Comparison of ENCODE assay signal across 18 cellular contexts in the genomic region with DNA sequence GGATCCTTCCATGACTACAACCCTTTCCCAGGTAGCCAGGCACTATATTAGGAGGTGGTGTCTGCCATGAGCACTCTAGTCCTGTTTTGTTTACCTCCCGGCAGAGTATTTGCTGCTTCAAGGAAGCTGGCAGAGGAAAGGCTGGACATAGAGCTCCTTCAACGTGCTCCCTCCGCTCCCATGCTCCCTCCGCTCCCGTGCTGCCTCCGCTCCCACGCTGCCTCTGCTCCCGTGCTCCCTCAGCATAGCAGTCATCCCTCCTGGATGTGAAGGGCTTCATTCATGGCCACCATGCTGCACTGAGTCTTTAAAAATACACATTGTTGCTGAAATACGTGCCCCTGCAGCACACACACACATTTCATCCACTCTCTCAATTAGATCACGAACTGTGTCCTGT.
A peak's percentile ranks its signal among the peaks of the same experiment; 100 is the strongest.
DNase-seq lines count a peak whose midpoint lies in the region; ATAC-seq and TF ChIP-seq lines count a peak whose summit lies in the region.
"Had no signal": no experiment of that assay in that cellular context is flagged by ENCODE, and none has a peak within 500 bp of the region (broad histone marks: within the 10 kb centered on the region; RNA-seq: fewer than 3 reads in every experiment).

No MANE protein-coding gene starts in this region.

- no peak overlapping the region for H3K27ac ChIP-seq in trophoblast cell (ENCODE audit: low read depth, low read length)
- H3K27ac ChIP-seq: 22Rv1, BLaER1, C4-2B, GM23248 had no signal

- peaks cover 0 to 3% of the 10 kb centered on the region in 2 donors for H3K27me3 Mint-ChIP-seq in natural killer cell (ENCODE audit: low read depth in 2 of 2)
- H3K27me3 Mint-ChIP-seq: B cell; CD4-positive, CD25-positive, alpha-beta regulatory T cell had no signal

- peak; percentile 10 for DNase-seq in LNCaP clone FGC (ENCODE audit: low read depth)
- peak; percentile 28 for DNase-seq in islet precursor cell
- DNase-seq in trophoblast cell: no peak
- DNase-seq in natural killer cell: no peak
- DNase-seq in nucleus accumbens (lab: John Stamatoyannopoulos, UW): no peak
- DNase-seq in HCEC 1CT: no peak
- DNase-seq: Caco-2; CD4-positive, CD25-positive, alpha-beta regulatory T cell; CD8-positive, alpha-beta T cell; DMS153; DND-41; GM23248; H7 had no signal

- TF ChIP-seq CTCF in LNCaP clone FGC (IDR thresholded peaks at IDR 0.05; ENCODE audit: control insufficient read depth, extremely low read depth, insufficient read depth) (no peak), natural killer cell (IDR thresholded peaks at IDR 0.05) (no peak)

- H3K4me1 Mint-ChIP-seq in natural killer cell: no peaks in the 10 kb centered on the region
- H3K4me1 Mint-ChIP-seq: B cell; CD4-positive, CD25-positive, alpha-beta regulatory T cell had no signal

- no peak overlapping the region for H3K4me2 ChIP-seq in trophoblast cell (ENCODE audit: low read length)
- H3K4me2 ChIP-seq: BLaER1 had no signal

- H3K14ac ChIP-seq in trophoblast cell (ENCODE audit: low read length): no peak overlapping the region

- H2BK120ac ChIP-seq in trophoblast cell (ENCODE audit: insufficient read depth, low read length, poor library complexity): no peak overlapping the region

- no peak for ATAC-seq in natural killer cell
- ATAC-seq: CD8-positive, alpha-beta T cell; HCT116 had no signal

- no peak overlapping the region for H4K8ac ChIP-seq in trophoblast cell (ENCODE audit: low read depth, low read length)

- no peak overlapping the region for H2AK5ac ChIP-seq in trophoblast cell (ENCODE audit: low read length)

- H3K9ac ChIP-seq in trophoblast cell (ENCODE audit: low read length): no peak overlapping the region
- H3K9ac ChIP-seq: BLaER1, GM23248 had no signal

- no peak overlapping the region for H3K4me3 ChIP-seq in LNCaP clone FGC (ENCODE audit: low read depth, low read length)
- no peak overlapping the region for H3K4me3 ChIP-seq in trophoblast cell (ENCODE audit: low read depth, low read length)
- H3K4me3 ChIP-seq: BLaER1, GM23248 had no signal

- H3K36me3 ChIP-seq in trophoblast cell (ENCODE audit: control insufficient read depth in 1 of 2, insufficient read depth in 2 of 2, low read length in 2 of 2): no peaks in the 10 kb centered on the region
- H3K36me3 ChIP-seq: BLaER1 had no signal

- peak overlapping the region; percentile 87 for H3K23ac ChIP-seq in trophoblast cell (ENCODE audit: low read length)

- H3K4ac ChIP-seq in trophoblast cell (ENCODE audit: low read depth, low read length): no peak overlapping the region

- H3K4me1 ChIP-seq in trophoblast cell (ENCODE audit: control insufficient read depth in 1 of 2, insufficient read depth in 2 of 2, low read length in 2 of 2): no peaks in the 10 kb centered on the region
- H3K4me1 ChIP-seq: BLaER1, Caco-2 had no signal

- no peak overlapping the region for H2BK12ac ChIP-seq in trophoblast cell (ENCODE audit: low read length)

- H3K4me3 Mint-ChIP-seq in natural killer cell: no peak overlapping the region
- H3K4me3 Mint-ChIP-seq: B cell; CD4-positive, CD25-positive, alpha-beta regulatory T cell; CD8-positive, alpha-beta T cell had no signal

- intact Hi-C loops in natural killer cell (cut with micrococcal nuclease): no loop called here

- no peak overlapping the region for H4K12ac ChIP-seq in trophoblast cell (ENCODE audit: low read depth, low read length)

- no peaks in the 10 kb centered on the region for H3K36me3 Mint-ChIP-seq in natural killer cell
- H3K36me3 Mint-ChIP-seq: CD4-positive, CD25-positive, alpha-beta regulatory T cell; CD8-positive, alpha-beta T cell had no signal

- no peaks in the 10 kb centered on the region for H3K9me3 ChIP-seq in trophoblast cell (ENCODE audit: insufficient read depth, low read depth, low read length)
- H3K9me3 ChIP-seq: BLaER1, Caco-2 had no signal

- no CpG with 5 or more reads among the region's 10 CpGs for WGBS in trophoblast cell (ENCODE audit: extremely low coverage, insufficient coverage, insufficient read length)

- no peaks in the 10 kb centered on the region for H3K79me2 ChIP-seq in trophoblast cell (ENCODE audit: control insufficient read depth, insufficient read depth, low read length, poor library complexity)

- no peaks in the 10 kb centered on the region for H3K9me3 Mint-ChIP-seq in natural killer cell
- H3K9me3 Mint-ChIP-seq: CD8-positive, alpha-beta T cell had no signal

- no peaks in the 10 kb centered on the region for H3K79me1 ChIP-seq in trophoblast cell (ENCODE audit: low read length)

- H3K27me3 ChIP-seq in trophoblast cell (ENCODE audit: insufficient read depth, low read length): no peaks in the 10 kb centered on the region
- H3K27me3 ChIP-seq: BLaER1 had no signal

- no peak overlapping the region for H3K27ac Mint-ChIP-seq in natural killer cell
- H3K27ac Mint-ChIP-seq: B cell; CD4-positive, CD25-positive, alpha-beta regulatory T cell; CD8-positive, alpha-beta T cell had no signal

- no peak overlapping the region for H3K18ac ChIP-seq in trophoblast cell (ENCODE audit: low read length)

- no peak overlapping the region for H2BK5ac ChIP-seq in trophoblast cell (ENCODE audit: low read depth, low read length, poor library complexity)

- no peak overlapping the region for H4K91ac ChIP-seq in trophoblast cell (ENCODE audit: low read depth, low read length)

- no peak overlapping the region for H2AFZ ChIP-seq in trophoblast cell (ENCODE audit: insufficient read depth, low read length, poor library complexity)
- H2AFZ ChIP-seq: GM23248 had no signal

Comparison
In these comparisons a context has a peak if more than half of its experiments do, and no peak if none do; other contexts are left out.
1. DNase-seq: peak in LNCaP clone FGC (single experiment) and islet precursor cell (single experiment); none in trophoblast cell (0 of 2), natural killer cell (single experiment), nucleus accumbens (0 of 56) and HCEC 1CT (single experiment).